29 cellular contexts compared by ENCODE assay signal in the genomic region with DNA sequence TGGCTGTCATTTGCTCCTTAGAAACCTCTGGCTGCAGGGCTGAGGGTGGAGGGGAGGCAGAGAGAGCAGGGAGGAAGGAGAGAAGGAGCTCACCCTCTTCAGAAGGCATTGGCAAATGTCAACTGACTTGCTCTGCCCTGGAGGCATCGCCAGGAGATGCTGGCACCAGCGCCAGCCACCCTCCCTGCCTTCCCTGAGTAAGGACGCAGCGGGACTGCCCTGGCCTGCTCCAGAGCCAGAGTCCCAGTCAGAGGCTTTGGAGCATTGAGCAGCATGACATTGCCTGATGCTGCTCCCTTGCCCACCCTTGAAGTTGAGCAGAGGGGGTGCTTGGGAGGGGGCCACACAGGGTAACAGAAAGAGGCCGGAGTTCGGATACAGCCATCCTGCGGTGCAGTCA.
"Had no signal": no experiment of that assay in that cellular context is flagged by ENCODE, and none has a peak within 500 bp of the region (broad histone marks: within the 10 kb centered on the region; RNA-seq: fewer than 3 reads in every experiment).

No MANE protein-coding gene starts in this region.

- H3K9ac ChIP-seq: neural progenitor cell had no signal

- H3K4me2 ChIP-seq: neural progenitor cell had no signal

- H3K27me3 ChIP-seq: ovary, testis, thyroid gland, transverse colon, upper lobe of right lung had no signal

- FAIRE-seq: islet of Langerhans, urothelium cell line had no signal

- H2AFZ ChIP-seq: neural progenitor cell had no signal

- H3K9me3 ChIP-seq: heart left ventricle, left ventricle myocardium inferior, neutrophil, ovary, prostate gland, spleen, testis, thyroid gland, transverse colon, upper lobe of right lung had no signal

- H3K4me1 ChIP-seq: heart left ventricle, left ventricle myocardium inferior, neural progenitor cell, prostate gland, spleen, testis, thyroid gland, transverse colon, upper lobe of right lung had no signal

- H3K27ac ChIP-seq: heart left ventricle, left ventricle myocardium inferior, neural progenitor cell, neutrophil, ovary, prostate gland, skin epidermis, spleen, testis, thyroid gland, transverse colon, upper lobe of right lung had no signal

- DNase-seq: hypothalamus; immature natural killer cell; left ventricle myocardium inferior; mesendoderm; naive B cell; natural killer cell; nephron progenitor cell; occipital lobe; ovary; retina; right cardiac atrium; stimulated activated CD4-positive, alpha-beta T cell treated with anti-CD3 and anti-CD28 coated beads, Interleukin-4, amount 100 ng/mL, for 4 hours; stimulated activated CD8-positive, alpha-beta memory T cell treated with anti-CD3 and anti-CD28 coated beads, Interleukin-4, amount 100 ng/mL, for 48 hours; stimulated activated naive CD4-positive, alpha-beta T cell treated with Interleukin-2 at 50 U/mL for 16 hours; stimulated activated naive CD8-positive, alpha-beta T cell treated with anti-CD3 and anti-CD28 coated beads, Interleukin-15, amount 100 ng/mL, for 72 hours; substantia nigra; testis; thyroid gland; transverse colon; upper lobe of right lung had no signal

- H3K4me3 ChIP-seq: heart left ventricle, left ventricle myocardium inferior, lung, neural progenitor cell, ovary, prostate gland, skin epidermis, spleen, testis, thyroid gland, transverse colon, upper lobe of right lung had no signal

- H3K36me3 ChIP-seq: heart left ventricle, left ventricle myocardium inferior, neural progenitor cell, neutrophil, ovary, prostate gland, spleen, thyroid gland, transverse colon, upper lobe of right lung had no signal
